9 cellular contexts compared by ENCODE assay signal in the genomic region with DNA sequence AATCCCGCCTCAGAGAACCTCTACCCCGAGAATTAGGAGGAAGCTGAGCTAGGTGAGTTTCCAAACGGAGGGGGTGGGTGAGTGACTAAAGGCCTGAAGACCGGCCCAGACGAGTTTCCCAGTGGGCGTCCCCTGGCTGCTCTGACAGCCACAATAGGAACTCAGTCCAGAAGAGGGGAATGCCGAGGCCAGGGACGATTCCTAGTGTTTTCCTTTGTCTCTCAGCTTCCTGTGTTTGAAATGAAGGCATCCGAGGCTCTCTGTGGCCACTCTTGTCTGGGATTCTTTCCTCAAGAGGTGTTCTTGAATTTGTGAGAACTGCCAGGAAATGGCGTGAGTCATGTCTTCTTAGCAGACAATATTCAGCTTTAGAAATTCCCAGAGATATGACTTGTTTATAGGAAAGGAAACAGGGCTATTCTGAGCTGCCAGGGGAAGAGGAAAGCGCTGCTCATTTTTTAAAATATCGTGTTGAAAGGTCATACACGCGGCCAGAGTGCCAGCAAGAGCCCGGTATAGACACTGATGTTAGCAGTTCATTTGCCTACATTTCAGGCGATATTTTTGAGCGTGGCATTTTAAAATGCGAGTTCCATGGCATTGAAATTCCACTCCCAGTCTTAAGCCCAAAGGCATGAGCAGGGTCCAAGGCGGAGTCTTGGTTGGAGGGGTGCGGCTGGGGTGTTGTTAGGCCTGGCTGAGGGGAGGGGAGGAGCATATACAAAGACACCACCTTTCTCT.
DNase-seq lines count a peak whose midpoint lies in the region; ATAC-seq and TF ChIP-seq lines count a peak whose summit lies in the region.
"Had no signal": no experiment of that assay in that cellular context is flagged by ENCODE, and none has a peak within 500 bp of the region (broad histone marks: within the 10 kb centered on the region; RNA-seq: fewer than 3 reads in every experiment).

No MANE protein-coding gene starts in this region.

- no peak for TF ChIP-seq CTCF in foreskin fibroblast (IDR thresholded peaks at IDR 0.05; ENCODE audit: low read depth, low read length)
- TF ChIP-seq CTCF in osteocyte (IDR thresholded peaks at IDR 0.05), result peak; percentile 11
- no peak for TF ChIP-seq CTCF in CD4-positive, alpha-beta T cell (IDR thresholded peaks at IDR 0.05)

- H3K27me3 Mint-ChIP-seq in activated CD4-positive, alpha-beta T cell treated with anti-CD3 and anti-CD28 coated beads for 36 hours, result no peaks in the 10 kb centered on the region
- no peaks in the 10 kb centered on the region for H3K27me3 Mint-ChIP-seq in activated CD8-positive, alpha-beta memory T cell treated with anti-CD3 and anti-CD28 coated beads, Interleukin-2, amount 10 ng/mL, durations not matched to agents 7 days and 5 days
- H3K27me3 Mint-ChIP-seq in osteocyte (ENCODE audit: unreplicated experiment), result no peaks in the 10 kb centered on the region
- no peaks in the 10 kb centered on the region for H3K27me3 Mint-ChIP-seq in CD4-positive, alpha-beta T cell

- H3K4me1 Mint-ChIP-seq in activated CD4-positive, alpha-beta T cell treated with anti-CD3 and anti-CD28 coated beads for 36 hours, result peaks cover 78% of the 10 kb centered on the region
- H3K4me1 Mint-ChIP-seq in activated CD8-positive, alpha-beta memory T cell treated with anti-CD3 and anti-CD28 coated beads, Interleukin-2, amount 10 ng/mL, durations not matched to agents 7 days and 5 days, result peaks cover 76% of the 10 kb centered on the region
- peaks cover 51% of the 10 kb centered on the region for H3K4me1 Mint-ChIP-seq in osteocyte (ENCODE audit: unreplicated experiment)
- peaks cover 21% of the 10 kb centered on the region for H3K4me1 Mint-ChIP-seq in CD4-positive, alpha-beta T cell (ENCODE audit: low read depth)

- peak; percentile 20 for ATAC-seq in activated CD4-positive, alpha-beta T cell treated with anti-CD3 and anti-CD28 coated beads for 36 hours
- ATAC-seq in HG03521 (IDR thresholded peaks at IDR 0.05; ENCODE audit: unreplicated experiment) (peak; percentile 24), GM18858 (IDR thresholded peaks at IDR 0.05; ENCODE audit: unreplicated experiment) (no peak)
- ATAC-seq in activated CD8-positive, alpha-beta memory T cell treated with anti-CD3 and anti-CD28 coated beads, Interleukin-2, amount 10 ng/mL, durations not matched to agents 7 days and 5 days, result no peak
- ATAC-seq in CD4-positive, alpha-beta T cell (ENCODE audit: poor library complexity), result no peak

- no peaks in the 10 kb centered on the region for H3K9me3 ChIP-seq in CD4-positive, alpha-beta T cell (ENCODE audit: control insufficient read depth, low read length)

- H3K27me3 ChIP-seq in CD4-positive, alpha-beta T cell (ENCODE audit: control insufficient read depth, insufficient read depth, low read length), result no peaks in the 10 kb centered on the region

- H3K9me3 Mint-ChIP-seq in activated CD4-positive, alpha-beta T cell treated with anti-CD3 and anti-CD28 coated beads for 36 hours (ENCODE audit: low read depth), result no peaks in the 10 kb centered on the region
- no peaks in the 10 kb centered on the region for H3K9me3 Mint-ChIP-seq in activated CD8-positive, alpha-beta memory T cell treated with anti-CD3 and anti-CD28 coated beads, Interleukin-2, amount 10 ng/mL, durations not matched to agents 7 days and 5 days (ENCODE audit: low read depth)
- H3K9me3 Mint-ChIP-seq in osteocyte (ENCODE audit: unreplicated experiment), result no peaks in the 10 kb centered on the region
- no peaks in the 10 kb centered on the region for H3K9me3 Mint-ChIP-seq in CD4-positive, alpha-beta T cell

- CTCF ChIA-PET in activated CD4-positive, alpha-beta T cell treated with anti-CD3 and anti-CD28 coated beads for 36 hours (lab: Charles Lee), result interaction anchor here (0.6 to 1.9 kb wide), 5 partner anchors 27 to 172 kb away, joined by 3 to 4 read pairs (median 3); no protein-coding TSS in a partner anchor
- CTCF ChIA-PET in activated CD8-positive, alpha-beta memory T cell treated with anti-CD3 and anti-CD28 coated beads, Interleukin-2, amount 10 ng/mL, durations not matched to agents 7 days and 5 days (lab: Charles Lee), result interaction anchor here (0.6 kb wide), 1 partner anchor 554 kb away, joined by 3 read pairs; no protein-coding TSS in a partner anchor
- CTCF ChIA-PET in CD4-positive, alpha-beta T cell (lab: Charles Lee), result interaction anchor here (0.7 to 1.0 kb wide), 2 partner anchors 11 to 35 kb away, joined by 3 read pairs; no protein-coding TSS in a partner anchor

- intact Hi-C loops in activated CD4-positive, alpha-beta T cell treated with anti-CD3 and anti-CD28 coated beads for 36 hours (cut with DNase I, micrococcal nuclease), result loop anchor here (2.0 to 5.0 kb wide), 6 partner anchors 48 to 262 kb away; no protein-coding TSS in a partner anchor
- intact Hi-C loops in CD4-positive, alpha-beta T cell (cut with DNase I, micrococcal nuclease), result no loop called here

- POLR2A ChIA-PET in activated CD4-positive, alpha-beta T cell treated with anti-CD3 and anti-CD28 coated beads for 36 hours (lab: Charles Lee), result interaction anchor here (0.5 kb wide), 2 partner anchors 9 to 170 kb away, joined by 3 read pairs; no protein-coding TSS in a partner anchor
- POLR2A ChIA-PET in CD4-positive, alpha-beta T cell (lab: Charles Lee), result interaction anchor here (0.9 kb wide), 1 partner anchor 169 kb away, joined by 4 read pairs; a partner anchor contains a TSS

- H3K27ac ChIP-seq in CD4-positive, alpha-beta T cell (ENCODE audit: low read depth, low read length), result no peak overlapping the region

- peak; percentile 69 for DNase-seq in activated CD4-positive, alpha-beta T cell treated with anti-CD3 and anti-CD28 coated beads for 36 hours
- DNase-seq in activated CD4-positive, alpha-beta T cell treated with anti-CD3 and anti-CD28 coated beads, Interleukin-2, amount 50 U/mL, for 1 hour, result no peak
- DNase-seq in activated CD8-positive, alpha-beta memory T cell treated with anti-CD3 and anti-CD28 coated beads, Interleukin-2, amount 10 ng/mL, durations not matched to agents 7 days and 5 days, result no peak
- DNase-seq in foreskin fibroblast (peak; percentile 96), osteocyte (ENCODE audit: extremely low spot score, unreplicated experiment) (no peak)
- no peak for DNase-seq in CD4-positive, alpha-beta T cell
- DNase-seq: DND-41 had no signal

- peak overlapping the region; percentile 94 for H3K27ac Mint-ChIP-seq in activated CD4-positive, alpha-beta T cell treated with anti-CD3 and anti-CD28 coated beads for 36 hours
- peak overlapping the region; percentile 87 for H3K27ac Mint-ChIP-seq in activated CD8-positive, alpha-beta memory T cell treated with anti-CD3 and anti-CD28 coated beads, Interleukin-2, amount 10 ng/mL, durations not matched to agents 7 days and 5 days
- peak overlapping the region; percentile 100 for H3K27ac Mint-ChIP-seq in osteocyte (ENCODE audit: unreplicated experiment)
- H3K27ac Mint-ChIP-seq in CD4-positive, alpha-beta T cell, result no peak overlapping the region

- H3K36me3 Mint-ChIP-seq in activated CD4-positive, alpha-beta T cell treated with anti-CD3 and anti-CD28 coated beads for 36 hours (ENCODE audit: low read depth), result no peaks in the 10 kb centered on the region
- no peaks in the 10 kb centered on the region for H3K36me3 Mint-ChIP-seq in activated CD8-positive, alpha-beta memory T cell treated with anti-CD3 and anti-CD28 coated beads, Interleukin-2, amount 10 ng/mL, durations not matched to agents 7 days and 5 days
- no peaks in the 10 kb centered on the region for H3K36me3 Mint-ChIP-seq in osteocyte (ENCODE audit: unreplicated experiment)
- no peaks in the 10 kb centered on the region for H3K36me3 Mint-ChIP-seq in CD4-positive, alpha-beta T cell (ENCODE audit: low read depth)

- H3K4me3 Mint-ChIP-seq in activated CD4-positive, alpha-beta T cell treated with anti-CD3 and anti-CD28 coated beads for 36 hours, result peak overlapping the region; percentile 48
- peak overlapping the region; percentile 59 for H3K4me3 Mint-ChIP-seq in activated CD8-positive, alpha-beta memory T cell treated with anti-CD3 and anti-CD28 coated beads, Interleukin-2, amount 10 ng/mL, durations not matched to agents 7 days and 5 days
- peak overlapping the region; percentile 57 for H3K4me3 Mint-ChIP-seq in osteocyte (ENCODE audit: unreplicated experiment)
- H3K4me3 Mint-ChIP-seq in CD4-positive, alpha-beta T cell, result no peak overlapping the region

- H3K4me3 ChIP-seq in foreskin fibroblast (ENCODE audit: low read depth in 1 of 2, low read length in 2 of 2), result peak overlapping the region; percentile 34 to 48

Comparison
In these comparisons a context has a peak if more than half of its experiments do, and no peak if none do; other contexts are left out.
1. DNase-seq: peak in activated CD4-positive, alpha-beta T cell treated with anti-CD3 and anti-CD28 coated beads for 36 hours (single experiment) and foreskin fibroblast (2 of 2); none in activated CD4-positive, alpha-beta T cell treated with anti-CD3 and anti-CD28 coated beads, Interleukin-2, amount 50 U/mL, for 1 hour (single experiment), activated CD8-positive, alpha-beta memory T cell treated with anti-CD3 and anti-CD28 coated beads, Interleukin-2, amount 10 ng/mL, durations not matched to agents 7 days and 5 days (single experiment), osteocyte (single experiment) and CD4-positive, alpha-beta T cell (0 of 10).
2. ATAC-seq: peak in activated CD4-positive, alpha-beta T cell treated with anti-CD3 and anti-CD28 coated beads for 36 hours (single experiment) and HG03521 (single experiment); none in activated CD8-positive, alpha-beta memory T cell treated with anti-CD3 and anti-CD28 coated beads, Interleukin-2, amount 10 ng/mL, durations not matched to agents 7 days and 5 days (single experiment), GM18858 (single experiment) and CD4-positive, alpha-beta T cell (single experiment).
3. intact Hi-C loops: an anchor here in activated CD4-positive, alpha-beta T cell treated with anti-CD3 and anti-CD28 coated beads for 36 hours (2.0 to 5.0 kb wide); none called in CD4-positive, alpha-beta T cell.